Comparison of ENCODE assay signal across 16 cellular contexts in genomic region chr5:135239461-135240282, GRCh38.
DNase-seq lines count a peak whose midpoint lies in the region; ATAC-seq and TF ChIP-seq lines count a peak whose summit lies in the region.
"Had no signal": no experiment of that assay in that cellular context is flagged by ENCODE, and none has a peak within 500 bp of the region (broad histone marks: within the 10 kb centered on the region; RNA-seq: fewer than 3 reads in every experiment).

No MANE protein-coding gene starts in this region.

- H3K27ac ChIP-seq in H9 (ENCODE audit: insufficient read length, low read depth, low read length) (no peak overlapping the region), adrenal gland (peak overlapping the region in 1 of 5 donors; percentile 33), skeletal muscle tissue (ENCODE audit: low read depth, low read length) (peak overlapping the region; percentile 17)
- H3K27ac ChIP-seq: SJSA1 had no signal

- H2BK12ac ChIP-seq in H9 (ENCODE audit: insufficient read length, low read depth, low read length): no peak overlapping the region

- H2BK15ac ChIP-seq in H9 (ENCODE audit: low read depth, low read length): no peak overlapping the region

- no peak overlapping the region for H2BK5ac ChIP-seq in H9 (ENCODE audit: insufficient read length, low read length)

- no peaks in the 10 kb centered on the region for H3K79me2 ChIP-seq in H9 (ENCODE audit: insufficient read depth, low read length)

- no peak for TF ChIP-seq CTCF in H9 (conservative IDR thresholded peaks at IDR 0.05)
- TF ChIP-seq CTCF in adrenal gland (IDR thresholded peaks at IDR 0.05): no peak
- no peak for TF ChIP-seq CTCF in fibroblast of villous mesenchyme (IDR thresholded peaks at IDR 0.05; ENCODE audit: insufficient read depth, low read depth, low read length)

- DNase-seq in H9 (peak; percentile 37), adrenal gland (peak in 6 of 7 donors; percentile 12 to 65 (median 16)), fibroblast of villous mesenchyme (ENCODE audit: low read depth) (peak; percentile 52), GDM1 (lab: John Stamatoyannopoulos, UW) (no peak), NCI-H2196 treated with DMSO at 0.1 percent for 48 hours (lab: John Stamatoyannopoulos, UW; ENCODE audit: unreplicated experiment) (no peak)
- DNase-seq: activated B cell treated with CpG ODN at 0.5 μM for 24 hours, cortex of kidney, left cardiac atrium, NCI-H1436 had no signal

- H3K56ac ChIP-seq in H9 (ENCODE audit: insufficient read length, low read depth, low read length): no peak overlapping the region

- no peak overlapping the region for H2AFZ ChIP-seq in H9 (ENCODE audit: low read length)

- H3T11ph ChIP-seq in H9 (ENCODE audit: low read length): no peak overlapping the region

- no peaks in the 10 kb centered on the region for H3K23me2 ChIP-seq in H9 (ENCODE audit: insufficient read length, low read depth, low read length, poor library complexity, severe bottlenecking)

- TF ChIP-seq POLR2A in adrenal gland (IDR thresholded peaks at IDR 0.05): no peak

- H3K27me3 Mint-ChIP-seq in H9 (ENCODE audit: low read depth): peaks cover 7% of the 10 kb centered on the region; the same call in 1 of the 2 replicates
- H3K27me3 Mint-ChIP-seq: activated B cell treated with CpG ODN at 0.5 μM for 24 hours; stimulated activated naive CD8-positive, alpha-beta T cell treated with anti-CD3 and anti-CD28 coated beads, Interleukin-15, Interleukin-2, amounts not matched to agents 100 ng/mL and 50 ng/mL, for 24 hours had no signal

- no peak overlapping the region for H3K4me3 ChIP-seq in adrenal gland
- H3K4me3 ChIP-seq in fibroblast of villous mesenchyme (ENCODE audit: low read depth, low read length): no peak overlapping the region
- H3K4me3 ChIP-seq in skeletal muscle tissue (ENCODE audit: low read length in 3 of 3): peak overlapping the region in 2 of 3 donors; percentile 13 to 33
- H3K4me3 ChIP-seq: gastroesophageal sphincter, SJSA1 had no signal

- H3K9me3 ChIP-seq in H9 (ENCODE audit: control insufficient read depth, low read depth, low read length) (no peaks in the 10 kb centered on the region), adrenal gland (replicated peaks in 1 of 3) (no peaks in the 10 kb centered on the region), skeletal muscle tissue (ENCODE audit: control insufficient read depth in 3 of 3, low read length in 3 of 3) (no peaks in the 10 kb centered on the region)
- H3K9me3 ChIP-seq: gastroesophageal sphincter, SJSA1 had no signal

- H3K23ac ChIP-seq in H9 (ENCODE audit: insufficient read length, low read depth, low read length): no peak overlapping the region

- no peaks in the 10 kb centered on the region for H4K20me1 ChIP-seq in H9 (ENCODE audit: control insufficient read depth, insufficient read depth, insufficient read length)

- H4K5ac ChIP-seq in H9 (ENCODE audit: insufficient read length, low read depth, low read length): no peak overlapping the region

- no peaks in the 10 kb centered on the region for H3K36me3 ChIP-seq in adrenal gland (replicated peaks in 1 of 2)
- H3K36me3 ChIP-seq in skeletal muscle tissue (ENCODE audit: control insufficient read depth in 3 of 3, insufficient read depth in 3 of 3, low read length in 3 of 3): no peaks in the 10 kb centered on the region
- H3K36me3 ChIP-seq: gastroesophageal sphincter, SJSA1 had no signal

- no peak overlapping the region for H3K4me3 Mint-ChIP-seq in H9
- H3K4me3 Mint-ChIP-seq: activated B cell treated with CpG ODN at 0.5 μM for 24 hours; activated T-helper 1 cell treated with anti-CD3 and anti-CD28 coated beads, Interleukin-12 subunit alpha, Interleukin-12 subunit beta, Interleukin-2, Interleukin-4 antibody, amounts not matched to agents 30 ng/mL and 10 ng/mL and 1 ng/mL, durations not matched to agents 14 hours and 24 hours and 36 hours; stimulated activated naive CD8-positive, alpha-beta T cell treated with anti-CD3 and anti-CD28 coated beads, Interleukin-15, Interleukin-2, amounts not matched to agents 100 ng/mL and 50 ng/mL, for 24 hours had no signal

- no peak overlapping the region for H3K9ac ChIP-seq in H9 (ENCODE audit: extremely low read depth, insufficient read length, low read length)
- H3K9ac ChIP-seq in skeletal muscle tissue (ENCODE audit: low read depth in 1 of 3, low read length in 3 of 3): peak overlapping the region in 2 of 3 donors; percentile 51 to 62

- no peak overlapping the region for H2BK120ac ChIP-seq in H9 (ENCODE audit: low read depth, low read length, poor library complexity, severe bottlenecking)

- H3K27me3 ChIP-seq in H9 (ENCODE audit: insufficient read depth, low read length) (no peaks in the 10 kb centered on the region), adrenal gland (no peaks in the 10 kb centered on the region), skeletal muscle tissue (ENCODE audit: control insufficient read depth in 3 of 3, insufficient read depth in 3 of 3, low read length in 3 of 3) (no peaks in the 10 kb centered on the region)
- H3K27me3 ChIP-seq: gastroesophageal sphincter, SJSA1 had no signal

- H3K4me2 ChIP-seq in H9 (ENCODE audit: insufficient read depth, insufficient read length, low read length): no peak overlapping the region

- no peak overlapping the region for H4K91ac ChIP-seq in H9 (ENCODE audit: insufficient read length, low read depth, low read length)

- no peaks in the 10 kb centered on the region for H3K36me3 Mint-ChIP-seq in H9 (ENCODE audit: insufficient read depth in 1 of 3, low read depth in 3 of 3)

- no peak overlapping the region for H3K18ac ChIP-seq in H9 (ENCODE audit: insufficient read length, low read depth, low read length)

- no peak overlapping the region for H3K14ac ChIP-seq in H9 (ENCODE audit: insufficient read depth, low read length)

- no peak overlapping the region for H3K4ac ChIP-seq in H9 (ENCODE audit: low read depth, low read length)

- H3K4me1 ChIP-seq in H9 (ENCODE audit: insufficient read depth, low read length) (no peaks in the 10 kb centered on the region), adrenal gland (replicated peaks in 1 of 2) (peaks cover 12 to 41% of the 10 kb centered on the region in 2 donors), skeletal muscle tissue (ENCODE audit: control insufficient read depth in 3 of 3, insufficient read depth in 3 of 3, low read length in 3 of 3) (peaks cover 67 to 89% (median 79%) of the 10 kb centered on the region in 3 donors)

- no peak overlapping the region for H2AK5ac ChIP-seq in H9 (ENCODE audit: insufficient read length, low read length)

- WGBS in H9 (ENCODE audit: extremely low coverage, insufficient read length, low lambda C conversion rate): no CpG with 5 or more reads among the region's 11 CpGs
- WGBS in adrenal gland, 4 donors: 80 to 85% (median 82%) methylated on average over 10 to 11 of the region's 11 CpGs

- H3K4me1 Mint-ChIP-seq in H9: peaks cover 17% of the 10 kb centered on the region in 2 experiments
- H3K4me1 Mint-ChIP-seq: activated B cell treated with CpG ODN at 0.5 μM for 24 hours had no signal

- no peaks in the 10 kb centered on the region for H3K79me1 ChIP-seq in H9 (ENCODE audit: insufficient read depth, low read depth, low read length, poor library complexity, severe bottlenecking)

- no peak overlapping the region for H3K27ac Mint-ChIP-seq in H9
- H3K27ac Mint-ChIP-seq: activated B cell treated with CpG ODN at 0.5 μM for 24 hours; activated T-helper 1 cell treated with anti-CD3 and anti-CD28 coated beads, Interleukin-12 subunit alpha, Interleukin-12 subunit beta, Interleukin-2, Interleukin-4 antibody, amounts not matched to agents 30 ng/mL and 10 ng/mL and 1 ng/mL, durations not matched to agents 14 hours and 24 hours and 36 hours; stimulated activated naive CD8-positive, alpha-beta T cell treated with anti-CD3 and anti-CD28 coated beads, Interleukin-15, Interleukin-2, amounts not matched to agents 100 ng/mL and 50 ng/mL, for 24 hours had no signal

- intact Hi-C loops in adrenal gland (cut with DNase I): no loop called here

- H2BK20ac ChIP-seq in H9 (ENCODE audit: low read depth, low read length, poor library complexity, severe bottlenecking): no peak overlapping the region

- no peak for ATAC-seq in GM21528 (IDR thresholded peaks at IDR 0.05; ENCODE audit: low FRiP score, unreplicated experiment)
- ATAC-seq in GM21576 (IDR thresholded peaks at IDR 0.05; ENCODE audit: unreplicated experiment): no peak
- ATAC-seq: gastroesophageal sphincter had no signal

- no peaks in the 10 kb centered on the region for H3K9me3 Mint-ChIP-seq in H9
- H3K9me3 Mint-ChIP-seq: activated B cell treated with CpG ODN at 0.5 μM for 24 hours; activated T-helper 1 cell treated with anti-CD3 and anti-CD28 coated beads, Interleukin-12 subunit alpha, Interleukin-12 subunit beta, Interleukin-2, Interleukin-4 antibody, amounts not matched to agents 30 ng/mL and 10 ng/mL and 1 ng/mL, durations not matched to agents 14 hours and 24 hours and 36 hours; stimulated activated naive CD8-positive, alpha-beta T cell treated with anti-CD3 and anti-CD28 coated beads, Interleukin-15, Interleukin-2, amounts not matched to agents 100 ng/mL and 50 ng/mL, for 24 hours had no signal

- H4K8ac ChIP-seq in H9 (replicated peaks; ENCODE audit: insufficient read length, low read depth, low read length): no peak overlapping the region

Comparison
In these comparisons a context has a peak if more than half of its experiments do, and no peak if none do; other contexts are left out.
1. DNase-seq: peak in H9 (single experiment), adrenal gland (6 of 7) and fibroblast of villous mesenchyme (single experiment); none in GDM1 (single experiment) and NCI-H2196 treated with DMSO at 0.1 percent for 48 hours (single experiment).
2. H3K4me3 ChIP-seq: peak in skeletal muscle tissue (2 of 3); none in adrenal gland (0 of 4) and fibroblast of villous mesenchyme (single experiment).